1 cellular context compared by ENCODE assay signal in the genomic region with DNA sequence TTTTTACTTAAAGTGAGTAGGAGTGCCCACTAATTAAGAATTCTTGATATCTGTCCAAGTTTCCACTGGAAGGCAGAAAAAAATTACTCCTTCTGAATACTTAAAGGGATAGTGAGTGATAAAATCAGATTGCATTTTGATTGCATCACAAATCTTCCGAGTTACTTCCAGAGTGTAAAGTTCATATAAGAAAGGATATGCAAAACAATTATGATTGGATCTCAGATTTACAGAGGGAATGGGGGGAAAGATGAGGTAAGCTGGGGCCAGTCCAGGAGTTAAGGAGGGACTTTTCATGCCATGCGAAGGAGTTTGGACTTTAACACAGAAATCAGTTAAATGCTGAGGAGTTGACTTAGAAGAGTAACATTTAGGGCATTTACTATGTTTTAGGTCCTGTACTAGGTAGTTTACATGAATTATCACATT.
TF ChIP-seq lines count a peak whose summit lies in the region.

No MANE protein-coding gene starts in this region.

TF ChIP-seq in SK-N-SH, 30 proteins besides CTCF, POLR2A, EP300 and RAD21 (continued from another document):
- TF ChIP-seq, protein P1, sequence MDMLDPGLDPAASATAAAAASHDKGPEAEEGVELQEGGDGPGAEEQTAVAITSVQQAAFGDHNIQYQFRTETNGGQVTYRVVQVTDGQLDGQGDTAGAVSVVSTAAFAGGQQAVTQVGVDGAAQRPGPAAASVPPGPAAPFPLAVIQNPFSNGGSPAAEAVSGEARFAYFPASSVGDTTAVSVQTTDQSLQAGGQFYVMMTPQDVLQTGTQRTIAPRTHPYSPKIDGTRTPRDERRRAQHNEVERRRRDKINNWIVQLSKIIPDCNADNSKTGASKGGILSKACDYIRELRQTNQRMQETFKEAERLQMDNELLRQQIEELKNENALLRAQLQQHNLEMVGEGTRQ (IDR thresholded peaks at IDR 0.05; ENCODE audit: borderline replicate concordance, low read depth, low read length), result no peak
- TF ChIP-seq NFIC (IDR thresholded peaks at IDR 0.05; ENCODE audit: borderline replicate concordance), result no peak
